14 cellular contexts compared by ENCODE assay signal in genomic region chr17:31467502-31468256, GRCh38.
DNase-seq lines count a peak whose midpoint lies in the region; ATAC-seq lines count a peak whose summit lies in the region.
"Had no signal": no experiment of that assay in that cellular context is flagged by ENCODE, and none has a peak within 500 bp of the region (broad histone marks: within the 10 kb centered on the region; RNA-seq: fewer than 3 reads in every experiment).

No MANE protein-coding gene starts in this region.

- no peak for ATAC-seq in HG03354 (IDR thresholded peaks at IDR 0.05; ENCODE audit: poor library complexity, severe bottlenecking, unreplicated experiment)

- H3K9me3 ChIP-seq in iPS-15b (ENCODE audit: control insufficient read depth, insufficient read depth, low read length): no peaks in the 10 kb centered on the region
- H3K9me3 ChIP-seq: ascending aorta, spleen, upper lobe of left lung had no signal

- H3K4me1 ChIP-seq in iPS-15b (ENCODE audit: control insufficient read depth, insufficient read depth, low read length): peaks cover 10% of the 10 kb centered on the region
- H3K4me1 ChIP-seq: ascending aorta, upper lobe of left lung had no signal

- H3K4me3 ChIP-seq in iPS-15b (ENCODE audit: low read depth, low read length): peak overlapping the region; percentile 0
- H3K4me3 ChIP-seq: ascending aorta, spleen, upper lobe of left lung had no signal

- H3K27me3 ChIP-seq in iPS-15b (ENCODE audit: control insufficient read depth, insufficient read depth, low read length): no peaks in the 10 kb centered on the region
- H3K27me3 ChIP-seq: ascending aorta, upper lobe of left lung had no signal

- peak overlapping the region; percentile 93 for H3K27ac ChIP-seq in caudate nucleus (ENCODE audit: low read depth, low read length)
- H3K27ac ChIP-seq: ascending aorta, spleen, upper lobe of left lung had no signal

- H3K9ac ChIP-seq in iPS-15b (ENCODE audit: low read depth, low read length): peak overlapping the region; percentile 2

- H3K36me3 ChIP-seq in iPS-15b (ENCODE audit: control insufficient read depth, insufficient read depth, low read length): no peaks in the 10 kb centered on the region
- H3K36me3 ChIP-seq: ascending aorta, spleen, upper lobe of left lung had no signal

- DNase-seq in NCI-H2107 treated with DMSO at 0.1 percent for 48 hours (lab: John Stamatoyannopoulos, UW; ENCODE audit: unreplicated experiment) (peak; percentile 41), NCI-H2107 (lab: John Stamatoyannopoulos, UW) (no peak), caudate nucleus (lab: John Stamatoyannopoulos, UW) (peak in 53 of 61 donors; percentile 18 to 88 (median 69)), putamen (ENCODE audit: low spot score) (peak; percentile 91), GDM1 (lab: John Stamatoyannopoulos, UW) (no peak), HUDEP-2 (lab: John Stamatoyannopoulos, UW; ENCODE audit: unreplicated experiment in 76 of 76) (no peak)
- DNase-seq: 8988T, NCI-H1105, NCI-H82, spleen, upper lobe of left lung had no signal

Comparison
In these comparisons a context has a peak if more than half of its experiments do, and no peak if none do; other contexts are left out.
1. DNase-seq: peak in NCI-H2107 treated with DMSO at 0.1 percent for 48 hours (single experiment), caudate nucleus (53 of 61) and putamen (single experiment); none in NCI-H2107 (single experiment), GDM1 (single experiment) and HUDEP-2 (0 of 76).